8 cellular contexts compared by ENCODE assay signal in genomic region chr16:525520-526180, GRCh38. TPM values are rescaled to one million over a fixed set of nuclear protein-coding genes. Genes with fewer than 3 reads are reported as not detected.
A peak's percentile ranks its signal among the peaks of the same experiment; 100 is the strongest.
DNase-seq lines count a peak whose midpoint lies in the region; ATAC-seq and TF ChIP-seq lines count a peak whose summit lies in the region.

No MANE protein-coding gene starts in this region.

- H3K4me1 Mint-ChIP-seq in activated T-cell treated with anti-CD3 and anti-CD28 coated beads, Interleukin-2, amount 50 U/mL, for 72 hours (ENCODE audit: low read depth) = peaks cover 57% of the 10 kb centered on the region

- peak; percentile 91 for DNase-seq in GM12865 (ENCODE audit: low read depth)
- DNase-seq in NOMO-1 (lab: John Stamatoyannopoulos, UW; ENCODE audit: unreplicated experiment in 2 of 2) = peak; percentile 11 to 20
- peak; percentile 83 to 90 for DNase-seq in activated T-cell treated with anti-CD3 and anti-CD28 coated beads, Interleukin-2, amount 50 U/mL, for 72 hours
- DNase-seq in fibroblast of villous mesenchyme (ENCODE audit: low read depth) = peak; percentile 80
- DNase-seq in gastrocnemius medialis = no peak
- DNase-seq in iPS-NIHi11 (ENCODE audit: low spot score) = no peak
- DNase-seq in cortex of kidney (lab: John Stamatoyannopoulos, UW) = no peak

- TF ChIP-seq CTCF in GM12865 (IDR thresholded peaks at IDR 0.05; ENCODE audit: insufficient read depth, low read depth, low read length, missing control alignments) (no peak), fibroblast of villous mesenchyme (IDR thresholded peaks at IDR 0.05; ENCODE audit: insufficient read depth, low read depth, low read length) (no peak), gastrocnemius medialis (IDR thresholded peaks at IDR 0.05 in 4 of 5, conservative IDR thresholded peaks at IDR 0.05 in 1 of 5) (no peak)

- peaks cover 26 to 39% of the 10 kb centered on the region in 2 donors for H3K4me1 ChIP-seq in gastrocnemius medialis

- H3K36me3 Mint-ChIP-seq in activated T-cell treated with anti-CD3 and anti-CD28 coated beads, Interleukin-2, amount 50 U/mL, for 72 hours (ENCODE audit: insufficient read depth in 2 of 2) = peaks cover 2 to 3% of the 10 kb centered on the region in 2 donors

- H3K4me3 Mint-ChIP-seq in activated T-cell treated with anti-CD3 and anti-CD28 coated beads, Interleukin-2, amount 50 U/mL, for 72 hours = peak overlapping the region; percentile 85 to 87

- no peaks in the 10 kb centered on the region for H3K9me3 Mint-ChIP-seq in activated T-cell treated with anti-CD3 and anti-CD28 coated beads, Interleukin-2, amount 50 U/mL, for 72 hours

- H3K27ac Mint-ChIP-seq in activated T-cell treated with anti-CD3 and anti-CD28 coated beads, Interleukin-2, amount 50 U/mL, for 72 hours = peak overlapping the region; percentile 94

- ATAC-seq in activated T-cell treated with anti-CD3 and anti-CD28 coated beads, Interleukin-2, amount 50 U/mL, for 72 hours (replicated peaks in 1 of 2) = peak; percentile 71 to 73
- ATAC-seq in gastrocnemius medialis (no peak), GM19023 (IDR thresholded peaks at IDR 0.05; ENCODE audit: unreplicated experiment) (no peak)

- peak overlapping the region; percentile 96 for H3K4me3 ChIP-seq in GM12865 (ENCODE audit: low read depth, low read length)
- H3K4me3 ChIP-seq in fibroblast of villous mesenchyme (ENCODE audit: low read depth, low read length) = peak overlapping the region; percentile 77
- peak overlapping the region; percentile 77 to 87 (median 83) for H3K4me3 ChIP-seq in gastrocnemius medialis

- intact Hi-C loops in gastrocnemius medialis (cut with DNase I; ENCODE audit: low total_unique reads) = loop anchor here (2.0 kb wide), 2 partner anchors 101 to 111 kb away; partner anchors contain the start of genes METTL26 and RAB11FIP3

- peak overlapping the region; percentile 94 to 100 (median 98) for H3K27ac ChIP-seq in gastrocnemius medialis

- H3K9me3 ChIP-seq in gastrocnemius medialis = no peaks in the 10 kb centered on the region

- no peak for TF ChIP-seq POLR2A in gastrocnemius medialis (IDR thresholded peaks at IDR 0.05)

- peaks cover 0 to 8% of the 10 kb centered on the region in 2 donors for H3K36me3 ChIP-seq in gastrocnemius medialis

- H3K27me3 ChIP-seq in gastrocnemius medialis = no peaks in the 10 kb centered on the region

- H3K27me3 Mint-ChIP-seq in activated T-cell treated with anti-CD3 and anti-CD28 coated beads, Interleukin-2, amount 50 U/mL, for 72 hours (ENCODE audit: low read depth) = no peaks in the 10 kb centered on the region

- in situ Hi-C loops in gastrocnemius medialis (cut with MboI; ENCODE audit: low sequenced_read_pairs in 4 of 4) = no loop called here

RNA-seq across cellular contexts. Expression of gene CAPN15, which starts 1.9 kb away (rescaled TPM):
- total RNA-seq in activated T-cell treated with anti-CD3 and anti-CD28 coated beads, Interleukin-2, amount 50 U/mL, for 72 hours = 10 to 100 TPM; 46.6 to 58.5 TPM
- total RNA-seq in fibroblast of villous mesenchyme (37.1 and 43.2 TPM in 2 replicates), gastrocnemius medialis (10 to 100 TPM; 22.3 to 37.8 (median 27.4) TPM)

RNA-seq across cellular contexts. Expression of gene PRR35, which starts 34.5 kb away (rescaled TPM):
- under 1 TPM in 1 of 2 donors, not detected in 1; 0.10 TPM for total RNA-seq in activated T-cell treated with anti-CD3 and anti-CD28 coated beads, Interleukin-2, amount 50 U/mL, for 72 hours
- total RNA-seq in fibroblast of villous mesenchyme (not detected in 2 replicates), gastrocnemius medialis (not detected)

RNA-seq across cellular contexts. Expression of gene NHLRC4, which starts 41.2 kb away (rescaled TPM):
- total RNA-seq in activated T-cell treated with anti-CD3 and anti-CD28 coated beads, Interleukin-2, amount 50 U/mL, for 72 hours = 1 to 10 TPM; 1.4 TPM
- 1.7 and 3.2 TPM in 2 replicates for total RNA-seq in fibroblast of villous mesenchyme
- total RNA-seq in gastrocnemius medialis = under 1 TPM; 0.42 to 0.56 (median 0.48) TPM

RNA-seq across cellular contexts. Expression of gene PIGQ, which starts 44.1 kb away (rescaled TPM):
- total RNA-seq in activated T-cell treated with anti-CD3 and anti-CD28 coated beads, Interleukin-2, amount 50 U/mL, for 72 hours = 10 to 100 TPM; 18.2 to 22.4 TPM
- 22.0 and 33.8 TPM in 2 replicates for total RNA-seq in fibroblast of villous mesenchyme
- 10 to 100 TPM; 22.2 to 47.3 (median 38.5) TPM for total RNA-seq in gastrocnemius medialis

Comparison
In these comparisons a context has a peak if more than half of its experiments do, and no peak if none do; other contexts are left out.
1. DNase-seq: peak in GM12865 (single experiment), NOMO-1 (2 of 2), activated T-cell treated with anti-CD3 and anti-CD28 coated beads, Interleukin-2, amount 50 U/mL, for 72 hours (2 of 2) and fibroblast of villous mesenchyme (single experiment); none in gastrocnemius medialis (0 of 2), iPS-NIHi11 (single experiment) and cortex of kidney (single experiment).
2. ATAC-seq: peak in activated T-cell treated with anti-CD3 and anti-CD28 coated beads, Interleukin-2, amount 50 U/mL, for 72 hours (2 of 2); none in gastrocnemius medialis (0 of 2) and GM19023 (single experiment).
3. Peak in every context shown above with its lines, with median percentiles within 50 percentile points of each other: H3K4me3 ChIP-seq.